Comparison of ENCODE assay signal across 25 cellular contexts in genomic region chr15:88219623-88220022, GRCh38. TPM values are rescaled to one million over a fixed set of nuclear protein-coding genes. Genes with fewer than 3 reads are reported as not detected.
"Had no signal": no experiment of that assay in that cellular context is flagged by ENCODE, and none has a peak within 500 bp of the region (broad histone marks: within the 10 kb centered on the region; RNA-seq: fewer than 3 reads in every experiment).

No MANE protein-coding gene starts in this region.

- H3K27me3 ChIP-seq: brain microvascular endothelial cell, cardiac muscle cell, SJSA1 had no signal

- H3K4me1 Mint-ChIP-seq: activated CD4-positive, alpha-beta T cell treated with anti-CD3 and anti-CD28 coated beads, Interleukin-2, amount 10 ng/mL, durations not matched to agents 7 days and 5 days had no signal

- H3K36me3 Mint-ChIP-seq: activated CD4-positive, alpha-beta memory T cell treated with anti-CD3 and anti-CD28 coated beads for 36 hours; activated naive CD8-positive, alpha-beta T cell had no signal

- ATAC-seq: activated T-cell treated with anti-CD3 and anti-CD28 coated beads, Interleukin-2, amount 50 U/mL, for 4 hours; K562; PC-3; SK-N-SH treated with all-trans-retinoic acid at 6 μM for 48 hours had no signal

- H3K4me3 Mint-ChIP-seq: activated CD4-positive, alpha-beta memory T cell treated with anti-CD3 and anti-CD28 coated beads for 36 hours; activated CD4-positive, alpha-beta T cell treated with anti-CD3 and anti-CD28 coated beads, Interleukin-2, amount 10 ng/mL, durations not matched to agents 7 days and 5 days; activated naive CD4-positive, alpha-beta T cell treated with anti-CD3 and anti-CD28 coated beads for 36 hours; activated naive CD8-positive, alpha-beta T cell; activated T-cell treated with anti-CD3 and anti-CD28 coated beads, Interleukin-2, amount 50 U/mL, for 4 hours; T-helper 1 cell treated with Interleukin-12 subunit alpha and Interleukin-12 subunit beta and Interleukin-4 antibody, amounts not matched to agents 30 μg/mL and 1 μg/mL, for 36 hours had no signal

- H3K27ac ChIP-seq: brain microvascular endothelial cell, cardiac muscle cell, SJSA1, VCaP had no signal

- H3K27ac Mint-ChIP-seq: activated CD4-positive, alpha-beta memory T cell treated with anti-CD3 and anti-CD28 coated beads for 36 hours; activated CD4-positive, alpha-beta T cell treated with anti-CD3 and anti-CD28 coated beads, Interleukin-2, amount 10 ng/mL, durations not matched to agents 7 days and 5 days; activated naive CD4-positive, alpha-beta T cell treated with anti-CD3 and anti-CD28 coated beads for 36 hours; activated naive CD8-positive, alpha-beta T cell; T-helper 1 cell treated with Interleukin-12 subunit alpha and Interleukin-12 subunit beta and Interleukin-4 antibody, amounts not matched to agents 30 μg/mL and 1 μg/mL, for 36 hours had no signal

- H3K27me3 Mint-ChIP-seq: activated CD4-positive, alpha-beta memory T cell treated with anti-CD3 and anti-CD28 coated beads for 36 hours; activated CD4-positive, alpha-beta T cell treated with anti-CD3 and anti-CD28 coated beads, Interleukin-2, amount 10 ng/mL, durations not matched to agents 7 days and 5 days; activated naive CD8-positive, alpha-beta T cell had no signal

- FAIRE-seq: astrocyte, K562, RCC 7860 had no signal

- H3K4me1 ChIP-seq: SJSA1 had no signal

- H3K9me3 Mint-ChIP-seq: activated CD4-positive, alpha-beta memory T cell treated with anti-CD3 and anti-CD28 coated beads for 36 hours; activated CD4-positive, alpha-beta T cell treated with anti-CD3 and anti-CD28 coated beads, Interleukin-2, amount 10 ng/mL, durations not matched to agents 7 days and 5 days; activated naive CD4-positive, alpha-beta T cell treated with anti-CD3 and anti-CD28 coated beads for 36 hours; activated T-cell treated with anti-CD3 and anti-CD28 coated beads, Interleukin-2, amount 50 U/mL, for 4 hours; T-helper 1 cell treated with Interleukin-12 subunit alpha and Interleukin-12 subunit beta and Interleukin-4 antibody, amounts not matched to agents 30 μg/mL and 1 μg/mL, for 36 hours had no signal

- H3K36me3 ChIP-seq: brain microvascular endothelial cell, cardiac muscle cell, SJSA1 had no signal

- H3K9me3 ChIP-seq: SJSA1 had no signal

- DNase-seq: activated CD4-positive, alpha-beta memory T cell treated with anti-CD3 and anti-CD28 coated beads for 36 hours; activated CD4-positive, alpha-beta T cell treated with anti-CD3 and anti-CD28 coated beads, Interleukin-2, amount 10 ng/mL, durations not matched to agents 7 days and 5 days; activated CD4-positive, CD25-positive, alpha-beta regulatory T cell; activated CD8-positive, alpha-beta memory T cell treated with anti-CD3 and anti-CD28 coated beads for 24 hours; activated effector memory CD4-positive, alpha-beta T cell treated with anti-CD3 and anti-CD28 coated beads, Interleukin-2, amount 50 U/mL, for 16 hours; activated naive CD4-positive, alpha-beta T cell treated with anti-CD3 and anti-CD28 coated beads for 36 hours; activated T-cell treated with anti-CD3 and anti-CD28 coated beads, Interleukin-2, amount 50 U/mL, for 4 hours; brain microvascular endothelial cell; Karpas-422; MM.1S; NCI-H1105; NCI-H1436; NCI-H2081; NCI-H510A treated with DMSO at 0.1 percent for 48 hours; PC-3; SHP77 had no signal

- H3K4me3 ChIP-seq: cardiac muscle cell, K562, SJSA1 had no signal

RNA-seq across cellular contexts. Expression of gene NTRK3, which starts 36.9 kb away (rescaled TPM):
- total RNA-seq: activated CD4-positive, alpha-beta T cell treated with anti-CD3 and anti-CD28 coated beads, Interleukin-2, amount 10 ng/mL, durations not matched to agents 7 days and 5 days; PC-3; SJSA1 had no signal
